ENCODE assay signal across 26 cellular contexts in the genomic region with DNA sequence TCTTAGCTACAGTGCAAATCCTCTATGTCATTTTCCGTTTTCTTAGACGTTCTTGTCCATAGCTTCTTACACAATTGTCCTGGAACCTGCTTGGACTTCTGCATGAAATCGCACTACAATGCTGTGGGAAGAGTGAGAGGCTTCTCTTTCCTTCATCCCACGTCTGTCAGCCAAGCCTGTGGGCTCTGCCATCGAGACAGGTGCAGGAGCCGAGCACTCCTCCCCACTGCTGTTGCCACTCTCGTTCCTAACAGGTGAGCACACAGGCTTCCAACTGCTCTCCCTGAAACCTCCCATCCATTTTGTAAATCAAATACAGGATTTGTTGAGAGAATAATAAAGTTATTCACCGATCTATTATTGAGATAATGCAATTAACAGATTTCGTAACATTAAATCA. TPM values are rescaled to one million over a fixed set of nuclear protein-coding genes. Genes with fewer than 3 reads are reported as not detected.
"Had no signal": no experiment of that assay in that cellular context is flagged by ENCODE, and none has a peak within 500 bp of the region (broad histone marks: within the 10 kb centered on the region; RNA-seq: fewer than 3 reads in every experiment).

No MANE protein-coding gene starts in this region.

- H3K9me3 Mint-ChIP-seq: activated naive CD4-positive, alpha-beta T cell treated with anti-CD3 and anti-CD28 coated beads for 36 hours; activated naive CD8-positive, alpha-beta T cell treated with anti-CD3 and anti-CD28 coated beads, Interleukin-2, amount 10 ng/mL, durations not matched to agents 7 days and 5 days; immature natural killer cell; naive thymus-derived CD8-positive, alpha-beta T cell had no signal

- H3K27ac Mint-ChIP-seq: activated naive CD4-positive, alpha-beta T cell treated with anti-CD3 and anti-CD28 coated beads for 36 hours; activated naive CD8-positive, alpha-beta T cell treated with anti-CD3 and anti-CD28 coated beads, Interleukin-2, amount 10 ng/mL, durations not matched to agents 7 days and 5 days; immature natural killer cell had no signal

- H3K9me3 ChIP-seq: left lung, pancreas, stomach, suprapubic skin, transverse colon had no signal

- H3K27ac ChIP-seq: cardiac muscle cell, foreskin keratinocyte, left lung, pancreas, skin epidermis, stomach, suprapubic skin, transverse colon, WERI-Rb-1 had no signal

- DNase-seq: activated CD4-positive, alpha-beta T cell treated with anti-CD3 and anti-CD28 coated beads for 4 hours; activated CD4-positive, alpha-beta T cell treated with anti-CD3 and anti-CD28 coated beads, Interleukin-2, amount 50 U/mL, for 48 hours; activated effector memory CD4-positive, alpha-beta T cell treated with Interleukin-2 at 50 U/mL for 16 hours; activated naive CD4-positive, alpha-beta T cell treated with anti-CD3 and anti-CD28 coated beads for 36 hours; activated naive CD8-positive, alpha-beta T cell treated with anti-CD3 and anti-CD28 coated beads, Interleukin-2, amount 10 ng/mL, durations not matched to agents 7 days and 5 days; amygdala; dermis blood vessel endothelial cell; effector CD8-positive, alpha-beta T cell; erythroblast; foreskin keratinocyte; immature natural killer cell; kidney glomerular epithelial cell; left lung; right cardiac atrium; stimulated activated CD4-positive, alpha-beta T cell treated with anti-CD3 and anti-CD28 coated beads, Interleukin-1b, Interleukin-23, amount 100 ng/mL, for 48 hours; transverse colon; WERI-Rb-1 had no signal

- FAIRE-seq: pancreas had no signal

- H3K4me3 Mint-ChIP-seq: activated naive CD4-positive, alpha-beta T cell treated with anti-CD3 and anti-CD28 coated beads for 36 hours; activated naive CD8-positive, alpha-beta T cell treated with anti-CD3 and anti-CD28 coated beads, Interleukin-2, amount 10 ng/mL, durations not matched to agents 7 days and 5 days; immature natural killer cell; naive thymus-derived CD8-positive, alpha-beta T cell had no signal

- H3K4me3 ChIP-seq: cardiac muscle cell, left lung, lung, pancreas, skin epidermis, stomach, suprapubic skin, transverse colon had no signal

- H3K27me3 Mint-ChIP-seq: activated naive CD8-positive, alpha-beta T cell treated with anti-CD3 and anti-CD28 coated beads, Interleukin-2, amount 10 ng/mL, durations not matched to agents 7 days and 5 days; naive thymus-derived CD8-positive, alpha-beta T cell had no signal

- ATAC-seq: foreskin keratinocyte; left lung; naive thymus-derived CD8-positive, alpha-beta T cell; pancreas; right cardiac atrium had no signal

- H3K4me1 Mint-ChIP-seq: activated naive CD8-positive, alpha-beta T cell treated with anti-CD3 and anti-CD28 coated beads, Interleukin-2, amount 10 ng/mL, durations not matched to agents 7 days and 5 days had no signal

- H3K27me3 ChIP-seq: cardiac muscle cell, foreskin keratinocyte, left lung, pancreas, stomach, suprapubic skin, transverse colon had no signal

- H3K4me1 ChIP-seq: foreskin keratinocyte, suprapubic skin, transverse colon had no signal

RNA-seq across cellular contexts. Expression of gene CFAP100, which starts 57.5 kb away (rescaled TPM):
- total RNA-seq: activated naive CD4-positive, alpha-beta T cell treated with anti-CD3 and anti-CD28 coated beads for 36 hours; activated naive CD8-positive, alpha-beta T cell treated with anti-CD3 and anti-CD28 coated beads, Interleukin-2, amount 10 ng/mL, durations not matched to agents 7 days and 5 days; cardiac muscle cell; dermis blood vessel endothelial cell; foreskin keratinocyte; naive thymus-derived CD8-positive, alpha-beta T cell; pancreas; pulmonary artery endothelial cell; right cardiac atrium; stomach; suprapubic skin; T-helper 2 cell treated with Interferon-gamma antibody and Interleukin-4, amounts not matched to agents 100 ng/mL and 5 ng/mL, for 36 hours; transverse colon had no signal
- polyA plus RNA-seq: cardiac muscle cell; foreskin keratinocyte; immature natural killer cell; naive thymus-derived CD8-positive, alpha-beta T cell; pancreas; right cardiac atrium; stomach had no signal
